26 cellular contexts compared by ENCODE assay signal in genomic region chr2:162041465-162041864, GRCh38.
"Had no signal": no experiment of that assay in that cellular context is flagged by ENCODE, and none has a peak within 500 bp of the region (broad histone marks: within the 10 kb centered on the region; RNA-seq: fewer than 3 reads in every experiment).

No MANE protein-coding gene starts in this region.

- H3K9me3 ChIP-seq: ovary, prostate gland, suprapubic skin, transverse colon had no signal

- H3K4me3 ChIP-seq: ovary, prostate gland, skin epidermis, suprapubic skin, transverse colon had no signal

- H3K4me1 ChIP-seq: prostate gland had no signal

- H3K36me3 ChIP-seq: ovary, prostate gland, suprapubic skin, transverse colon had no signal

- H3K27me3 ChIP-seq: ovary, suprapubic skin, transverse colon had no signal

- H3K27ac ChIP-seq: ovary, prostate gland, transverse colon had no signal

- ATAC-seq: activated T-cell treated with anti-CD3 and anti-CD28 coated beads, Interleukin-2, amount 50 U/mL, for 4 hours; left ventricle myocardium superior; natural killer cell treated with Interleukin-12 subunit alpha and Interleukin-12 subunit beta and Interleukin-15 and Interleukin-18, amount 100 ng/mL, for 72 hours; right cardiac atrium; stimulated activated effector memory CD8-positive, alpha-beta T cell treated with anti-CD3 and anti-CD28 coated beads, Interleukin-12 subunit alpha, Interleukin-12 subunit beta, amount 100 ng/mL, for 72 hours; stimulated activated naive CD8-positive, alpha-beta T cell treated with anti-CD3 and anti-CD28 coated beads, Interleukin-15, amount 100 ng/mL, for 72 hours had no signal

- DNase-seq: activated CD4-positive, alpha-beta T cell treated with anti-CD3 and anti-CD28 coated beads for 4 hours; activated CD4-positive, alpha-beta T cell treated with anti-CD3 and anti-CD28 coated beads, Interleukin-2, amount 50 U/mL, for 48 hours; activated CD4-positive, CD25-positive, alpha-beta regulatory T cell; activated CD8-positive, alpha-beta memory T cell treated with anti-CD3 and anti-CD28 coated beads, Interleukin-2, amount 50 U/mL, for 48 hours; activated effector memory CD4-positive, alpha-beta T cell treated with Interleukin-2 at 50 U/mL for 16 hours; activated naive CD4-positive, alpha-beta T cell treated with anti-CD3 and anti-CD28 coated beads, Interleukin-2, amount 50 U/mL, for 16 hours; activated T-cell treated with anti-CD3 and anti-CD28 coated beads, Interleukin-2, amount 50 U/mL, for 4 hours; aorta; caudate nucleus; dermis blood vessel endothelial cell; effector CD8-positive, alpha-beta T cell; erythroblast; hippocampal formation; left ventricle myocardium superior; ovary; right cardiac atrium; stimulated activated CD4-positive, alpha-beta T cell treated with anti-CD3 and anti-CD28 coated beads, Interleukin-2, amount 100 ng/mL, for 24 hours; stimulated activated naive CD8-positive, alpha-beta T cell treated with anti-CD3 and anti-CD28 coated beads, Interleukin-15, amount 100 ng/mL, for 72 hours; SW 1271; T-helper 9 cell; transverse colon had no signal
